In genomic region chr18:76656925-76657324, GRCh38 we compare ENCODE assay signal across 23 cellular contexts.
DNase-seq lines count a peak whose midpoint lies in the region; ATAC-seq, FAIRE-seq and TF ChIP-seq lines count a peak whose summit lies in the region.
"Had no signal": no experiment of that assay in that cellular context is flagged by ENCODE, and none has a peak within 500 bp of the region (broad histone marks: within the 10 kb centered on the region; RNA-seq: fewer than 3 reads in every experiment).

No MANE protein-coding gene starts in this region.

- in situ Hi-C loops in HepG2 (cut with HindIII; ENCODE audit: extremely low pct_ligation_motif_present, low pct_unique_long_range_greater_than_20kb) = no loop called here

- H3K36me3 ChIP-seq in keratinocyte (ENCODE audit: control insufficient read depth in 2 of 2, extremely low read depth in 1 of 2, insufficient read depth in 2 of 2, low read length in 2 of 2) (no peaks in the 10 kb centered on the region), vagina (no peaks in the 10 kb centered on the region), HepG2 (replicated peaks in 1 of 2; ENCODE audit: control insufficient read depth in 1 of 2, insufficient read depth in 2 of 2, low read length in 2 of 2) (no peaks in the 10 kb centered on the region)
- H3K36me3 ChIP-seq: HAP-1 had no signal

- TF ChIP-seq POLR2A in vagina (IDR thresholded peaks at IDR 0.05) = no peak
- no peak for TF ChIP-seq POLR2A in HepG2 (IDR thresholded peaks at IDR 0.05; ENCODE audit: insufficient read depth in 1 of 2, low read depth in 2 of 2, low read length in 2 of 2)

- H3K79me2 ChIP-seq in keratinocyte (ENCODE audit: control insufficient read depth, insufficient read depth, low read length) = no peaks in the 10 kb centered on the region
- no peaks in the 10 kb centered on the region for H3K79me2 ChIP-seq in HepG2 (ENCODE audit: insufficient read depth, low read length)

- H3K4me1 Mint-ChIP-seq in stimulated activated naive CD8-positive, alpha-beta T cell treated with anti-CD3 and anti-CD28 coated beads, Interleukin-15, Interleukin-2, amounts not matched to agents 100 ng/mL and 50 ng/mL, for 24 hours (ENCODE audit: low read depth) = peaks cover 21% of the 10 kb centered on the region
- H3K4me1 Mint-ChIP-seq in stimulated activated naive CD8-positive, alpha-beta T cell treated with anti-CD3 and anti-CD28 coated beads, Interleukin-15, amount 100 ng/mL, for 72 hours = peaks cover 22% of the 10 kb centered on the region

- H3K4me3 Mint-ChIP-seq in stimulated activated naive CD8-positive, alpha-beta T cell treated with anti-CD3 and anti-CD28 coated beads, Interleukin-15, Interleukin-2, amounts not matched to agents 100 ng/mL and 50 ng/mL, for 24 hours = peak overlapping the region; percentile 14
- H3K4me3 Mint-ChIP-seq in stimulated activated naive CD8-positive, alpha-beta T cell treated with anti-CD3 and anti-CD28 coated beads, Interleukin-15, amount 100 ng/mL, for 72 hours = peak overlapping the region in 1 of 2 donors; percentile 53
- H3K4me3 Mint-ChIP-seq: CD4-positive, CD25-positive, alpha-beta regulatory T cell had no signal

- no peak overlapping the region for H3K9ac ChIP-seq in keratinocyte (ENCODE audit: control insufficient read depth, extremely low read depth, insufficient read depth, low read length)
- H3K9ac ChIP-seq in HepG2 (ENCODE audit: insufficient read depth, low read depth, low read length) = no peak overlapping the region
- H3K9ac ChIP-seq: KMS-11 had no signal

- no peak for ATAC-seq in stimulated activated naive CD8-positive, alpha-beta T cell treated with anti-CD3 and anti-CD28 coated beads, Interleukin-15, amount 100 ng/mL, for 72 hours
- ATAC-seq in activated naive CD4-positive, alpha-beta T cell treated with anti-CD3 and anti-CD28 coated beads, Interleukin-2, amount 50 U/mL, for 72 hours = no peak
- no peak for ATAC-seq in HepG2
- ATAC-seq: GM12878 had no signal

- H4K20me1 ChIP-seq in keratinocyte (ENCODE audit: control insufficient read depth, extremely low read depth, insufficient read depth, low read length) = no peaks in the 10 kb centered on the region
- no peaks in the 10 kb centered on the region for H4K20me1 ChIP-seq in HepG2 (ENCODE audit: insufficient read depth, low read length)

- H3K4me1 ChIP-seq in keratinocyte (ENCODE audit: control insufficient read depth, extremely low read depth, insufficient read depth, low read length) (no peaks in the 10 kb centered on the region), vagina (peaks cover 8% of the 10 kb centered on the region), HepG2 (ENCODE audit: insufficient read depth, low read length) (no peaks in the 10 kb centered on the region)

- POLR2A ChIA-PET in HepG2 (lab: Yijun Ruan, JAX) = no interaction called here

- TF ChIP-seq CTCF in keratinocyte (optimal IDR thresholded peaks at IDR 0.05 in 1 of 3, IDR thresholded peaks at IDR 0.05 in 1 of 3, conservative IDR thresholded peaks at IDR 0.05 in 1 of 3; ENCODE audit: extremely low read depth in 1 of 3, insufficient read depth in 2 of 3, low read length in 3 of 3) (no peak), vagina (IDR thresholded peaks at IDR 0.05) (no peak), HepG2 (CRISPR knock-in tag; IDR thresholded peaks at IDR 0.05) (no peak)

- peaks cover 13% of the 10 kb centered on the region for H3K27me3 ChIP-seq in keratinocyte (ENCODE audit: control insufficient read depth, extremely low read depth, insufficient read depth, low read length)
- no peaks in the 10 kb centered on the region for H3K27me3 ChIP-seq in vagina
- H3K27me3 ChIP-seq in HepG2 (ENCODE audit: control insufficient read depth in 1 of 2, insufficient read depth in 2 of 2, low read length in 2 of 2) = peaks cover 2 to 27% of the 10 kb centered on the region in 2 experiments; a peak in 3 of 5 replicates

- H3K4me2 ChIP-seq in keratinocyte (ENCODE audit: control insufficient read depth, extremely low read depth, insufficient read depth, low read depth, low read length) (no peak overlapping the region), HepG2 (ENCODE audit: low read depth, low read length) (no peak overlapping the region)

- H3K9me3 ChIP-seq in keratinocyte (ENCODE audit: control insufficient read depth, low read depth, low read length) (no peaks in the 10 kb centered on the region), vagina (no peaks in the 10 kb centered on the region), HepG2 (ENCODE audit: low read length) (no peaks in the 10 kb centered on the region)
- H3K9me3 ChIP-seq: HAP-1 had no signal

- no peak overlapping the region for H3K27ac ChIP-seq in keratinocyte (ENCODE audit: control insufficient read depth, insufficient read depth, low read length)
- H3K27ac ChIP-seq in vagina = peak overlapping the region; percentile 33
- H3K27ac ChIP-seq in HepG2 (ENCODE audit: extremely low read length, insufficient read depth, low read length) = no peak overlapping the region
- H3K27ac ChIP-seq: KMS-11, RWPE1 had no signal

- H2AFZ ChIP-seq in keratinocyte (ENCODE audit: control insufficient read depth, low read length) (no peak overlapping the region), HepG2 (ENCODE audit: low read length) (no peak overlapping the region)

- 20% methylated on average over 3 of the region's 3 CpGs for WGBS in HepG2 (ENCODE audit: low lambda C conversion rate)

- TF ChIP-seq EP300 in HepG2 (IDR thresholded peaks at IDR 0.05; ENCODE audit: low read depth in 2 of 2, low read length in 2 of 2) (no peak), HepG2 (CRISPR knock-in tag; IDR thresholded peaks at IDR 0.05; ENCODE audit: borderline replicate concordance) (no peak)

- no peak for DNase-seq in stimulated activated naive CD8-positive, alpha-beta T cell treated with anti-CD3 and anti-CD28 coated beads, Interleukin-15, amount 100 ng/mL, for 72 hours
- DNase-seq in NCI-H82 treated with DMSO at 0.1 percent for 48 hours (lab: John Stamatoyannopoulos, UW; ENCODE audit: unreplicated experiment) (peak; percentile 78), keratinocyte (ENCODE audit: low read depth, low spot score) (no peak), vagina (ENCODE audit: extremely low spot score in 2 of 2) (no peak), NCI-H2171 treated with DMSO at 0.1 percent for 48 hours (lab: John Stamatoyannopoulos, UW) (no peak), HepG2 (ENCODE audit: low spot score) (no peak)
- no peak for DNase-seq in activated naive CD4-positive, alpha-beta T cell treated with anti-CD3 and anti-CD28 coated beads, Interleukin-2, amount 50 U/mL, for 72 hours (ENCODE audit: low spot score in 2 of 2)
- DNase-seq: DMS 273 treated with DMSO at 0.1 percent for 48 hours, IMR-90, NCI-H1105, NCI-H146, NCI-H2029, NCI-H226, NCI-H526, SIG-M5 had no signal

- no peaks in the 10 kb centered on the region for H3K9me1 ChIP-seq in keratinocyte (ENCODE audit: control insufficient read depth, extremely low read depth, insufficient read depth, low read length)

- H3K36me3 Mint-ChIP-seq in stimulated activated naive CD8-positive, alpha-beta T cell treated with anti-CD3 and anti-CD28 coated beads, Interleukin-15, Interleukin-2, amounts not matched to agents 100 ng/mL and 50 ng/mL, for 24 hours (ENCODE audit: low read depth) = no peaks in the 10 kb centered on the region
- no peaks in the 10 kb centered on the region for H3K36me3 Mint-ChIP-seq in activated naive CD4-positive, alpha-beta T cell treated with anti-CD3 and anti-CD28 coated beads, Interleukin-2, amount 50 U/mL, for 72 hours
- H3K36me3 Mint-ChIP-seq: CD4-positive, CD25-positive, alpha-beta regulatory T cell had no signal

- no peaks in the 10 kb centered on the region for H3K9me3 Mint-ChIP-seq in stimulated activated naive CD8-positive, alpha-beta T cell treated with anti-CD3 and anti-CD28 coated beads, Interleukin-15, Interleukin-2, amounts not matched to agents 100 ng/mL and 50 ng/mL, for 24 hours
- H3K9me3 Mint-ChIP-seq in stimulated activated naive CD8-positive, alpha-beta T cell treated with anti-CD3 and anti-CD28 coated beads, Interleukin-15, amount 100 ng/mL, for 72 hours = no peaks in the 10 kb centered on the region
- H3K9me3 Mint-ChIP-seq in activated naive CD4-positive, alpha-beta T cell treated with anti-CD3 and anti-CD28 coated beads, Interleukin-2, amount 50 U/mL, for 72 hours = no peaks in the 10 kb centered on the region

- dilution Hi-C loops in keratinocyte (cut with MboI; ENCODE audit: extremely low pct_ligation_motif_present, low sequenced_read_pairs) = no loop called here

- H3K4me3 ChIP-seq in keratinocyte (ENCODE audit: control insufficient read depth in 2 of 3, extremely low read depth in 1 of 3, insufficient read depth in 2 of 3, low read depth in 1 of 3, low read length in 3 of 3) = no peak overlapping the region
- H3K4me3 ChIP-seq in vagina = no peak overlapping the region
- no peak overlapping the region for H3K4me3 ChIP-seq in HepG2 (replicated peaks in 1 of 3; ENCODE audit: insufficient read depth in 1 of 3, low read depth in 2 of 3, low read length in 3 of 3)
- H3K4me3 ChIP-seq: GM12878, HAP-1 had no signal

- no TSS peak for BruUV-seq in HepG2 (replicated peaks; lab: Mats Ljungman, UMichigan)

- intact Hi-C loops in vagina (cut with DNase I) (no loop called here), HepG2 (cut with micrococcal nuclease; ENCODE audit: unreplicated experiment) (loop anchor here (5.0 kb wide), 1 partner anchor 990 kb away; no protein-coding TSS in a partner anchor)

- peaks cover 53% of the 10 kb centered on the region for H3K27me3 Mint-ChIP-seq in stimulated activated naive CD8-positive, alpha-beta T cell treated with anti-CD3 and anti-CD28 coated beads, Interleukin-15, Interleukin-2, amounts not matched to agents 100 ng/mL and 50 ng/mL, for 24 hours
- H3K27me3 Mint-ChIP-seq in stimulated activated naive CD8-positive, alpha-beta T cell treated with anti-CD3 and anti-CD28 coated beads, Interleukin-15, amount 100 ng/mL, for 72 hours = peaks cover 86% of the 10 kb centered on the region

- no peak overlapping the region for H3K27ac Mint-ChIP-seq in stimulated activated naive CD8-positive, alpha-beta T cell treated with anti-CD3 and anti-CD28 coated beads, Interleukin-15, Interleukin-2, amounts not matched to agents 100 ng/mL and 50 ng/mL, for 24 hours
- no peak overlapping the region for H3K27ac Mint-ChIP-seq in stimulated activated naive CD8-positive, alpha-beta T cell treated with anti-CD3 and anti-CD28 coated beads, Interleukin-15, amount 100 ng/mL, for 72 hours
- no peak overlapping the region for H3K27ac Mint-ChIP-seq in activated naive CD4-positive, alpha-beta T cell treated with anti-CD3 and anti-CD28 coated beads, Interleukin-2, amount 50 U/mL, for 72 hours

- no peak for TF ChIP-seq RAD21 in HepG2 (CRISPR knock-in tag; IDR thresholded peaks at IDR 0.05)

- CTCF ChIA-PET in HepG2 (lab: Yijun Ruan, JAX; ENCODE audit: low intra/inter-chr PET ratio, low total read pairs) = no interaction called here

- FAIRE-seq in keratinocyte (lab: Jason Lieb, UNC) (peak; percentile 9), HepG2 (lab: Jason Lieb, UNC) (no peak)
- FAIRE-seq: A204.1, GM12878, HTR-8/SVneo had no signal

TF ChIP-seq in HepG2, 621 proteins besides CTCF, POLR2A, EP300 and RAD21 (continues in another document):
- TF ChIP-seq GLI4 (CRISPR knock-in tag; IDR thresholded peaks at IDR 0.05; ENCODE audit: borderline replicate concordance) = no peak
